Comparison of ENCODE assay signal across 1 cellular context in genomic region chr14:21191261-21191808, GRCh38.
TF ChIP-seq lines count a peak whose summit lies in the region.

No MANE protein-coding gene starts in this region.

TF ChIP-seq in HepG2, 621 proteins besides CTCF, POLR2A, EP300 and RAD21 (continued from another document and continues in another):
- TF ChIP-seq, protein P1, sequence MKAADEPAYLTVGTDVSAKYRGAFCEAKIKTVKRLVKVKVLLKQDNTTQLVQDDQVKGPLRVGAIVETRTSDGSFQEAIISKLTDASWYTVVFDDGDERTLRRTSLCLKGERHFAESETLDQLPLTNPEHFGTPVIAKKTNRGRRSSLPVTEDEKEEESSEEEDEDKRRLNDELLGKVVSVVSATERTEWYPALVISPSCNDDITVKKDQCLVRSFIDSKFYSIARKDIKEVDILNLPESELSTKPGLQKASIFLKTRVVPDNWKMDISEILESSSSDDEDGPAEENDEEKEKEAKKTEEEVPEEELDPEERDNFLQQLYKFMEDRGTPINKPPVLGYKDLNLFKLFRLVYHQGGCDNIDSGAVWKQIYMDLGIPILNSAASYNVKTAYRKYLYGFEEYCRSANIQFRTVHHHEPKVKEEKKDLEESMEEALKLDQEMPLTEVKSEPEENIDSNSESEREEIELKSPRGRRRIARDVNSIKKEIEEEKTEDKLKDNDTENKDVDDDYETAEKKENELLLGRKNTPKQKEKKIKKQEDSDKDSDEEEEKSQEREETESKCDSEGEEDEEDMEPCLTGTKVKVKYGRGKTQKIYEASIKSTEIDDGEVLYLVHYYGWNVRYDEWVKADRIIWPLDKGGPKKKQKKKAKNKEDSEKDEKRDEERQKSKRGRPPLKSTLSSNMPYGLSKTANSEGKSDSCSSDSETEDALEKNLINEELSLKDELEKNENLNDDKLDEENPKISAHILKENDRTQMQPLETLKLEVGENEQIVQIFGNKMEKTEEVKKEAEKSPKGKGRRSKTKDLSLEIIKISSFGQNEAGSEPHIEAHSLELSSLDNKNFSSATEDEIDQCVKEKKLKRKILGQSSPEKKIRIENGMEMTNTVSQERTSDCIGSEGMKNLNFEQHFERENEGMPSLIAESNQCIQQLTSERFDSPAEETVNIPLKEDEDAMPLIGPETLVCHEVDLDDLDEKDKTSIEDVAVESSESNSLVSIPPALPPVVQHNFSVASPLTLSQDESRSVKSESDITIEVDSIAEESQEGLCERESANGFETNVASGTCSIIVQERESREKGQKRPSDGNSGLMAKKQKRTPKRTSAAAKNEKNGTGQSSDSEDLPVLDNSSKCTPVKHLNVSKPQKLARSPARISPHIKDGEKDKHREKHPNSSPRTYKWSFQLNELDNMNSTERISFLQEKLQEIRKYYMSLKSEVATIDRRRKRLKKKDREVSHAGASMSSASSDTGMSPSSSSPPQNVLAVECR (CRISPR knock-in tag; IDR thresholded peaks at IDR 0.05; ENCODE audit: borderline replicate concordance): no peak
- no peak for TF ChIP-seq KAT7 (CRISPR knock-in tag; IDR thresholded peaks at IDR 0.05; ENCODE audit: borderline replicate concordance)
- TF ChIP-seq, protein P2, sequence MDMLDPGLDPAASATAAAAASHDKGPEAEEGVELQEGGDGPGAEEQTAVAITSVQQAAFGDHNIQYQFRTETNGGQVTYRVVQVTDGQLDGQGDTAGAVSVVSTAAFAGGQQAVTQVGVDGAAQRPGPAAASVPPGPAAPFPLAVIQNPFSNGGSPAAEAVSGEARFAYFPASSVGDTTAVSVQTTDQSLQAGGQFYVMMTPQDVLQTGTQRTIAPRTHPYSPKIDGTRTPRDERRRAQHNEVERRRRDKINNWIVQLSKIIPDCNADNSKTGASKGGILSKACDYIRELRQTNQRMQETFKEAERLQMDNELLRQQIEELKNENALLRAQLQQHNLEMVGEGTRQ (IDR thresholded peaks at IDR 0.05; ENCODE audit: low read depth, low read length): no peak
- TF ChIP-seq, protein P2 (CRISPR knock-in tag; IDR thresholded peaks at IDR 0.05; ENCODE audit: borderline replicate concordance): no peak
- TF ChIP-seq BCL3 (CRISPR knock-in tag; IDR thresholded peaks at IDR 0.05): no peak
- no peak for TF ChIP-seq SCMH1 (CRISPR knock-in tag; IDR thresholded peaks at IDR 0.05; ENCODE audit: borderline replicate concordance)
- TF ChIP-seq CREM (IDR thresholded peaks at IDR 0.05): no peak
- no peak for TF ChIP-seq CREM (CRISPR knock-in tag; IDR thresholded peaks at IDR 0.05)
- TF ChIP-seq ETS1 (CRISPR knock-in tag; IDR thresholded peaks at IDR 0.05): no peak
- TF ChIP-seq MYPOP (CRISPR knock-in tag; IDR thresholded peaks at IDR 0.05): no peak
- no peak for TF ChIP-seq ZNF616 (CRISPR knock-in tag; IDR thresholded peaks at IDR 0.05; ENCODE audit: low read depth)
- no peak for TF ChIP-seq POLR2AphosphoS2 (IDR thresholded peaks at IDR 0.05; ENCODE audit: low read depth, low read length)
- no peak for TF ChIP-seq ZSCAN12 (CRISPR knock-in tag; IDR thresholded peaks at IDR 0.05)
- TF ChIP-seq, protein P3, sequence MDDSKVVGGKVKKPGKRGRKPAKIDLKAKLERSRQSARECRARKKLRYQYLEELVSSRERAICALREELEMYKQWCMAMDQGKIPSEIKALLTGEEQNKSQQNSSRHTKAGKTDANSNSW (CRISPR knock-in tag; IDR thresholded peaks at IDR 0.05; ENCODE audit: borderline replicate concordance): peak; percentile 51; the same call in 1 of the 2 replicates
- no peak for TF ChIP-seq RARG (CRISPR knock-in tag; IDR thresholded peaks at IDR 0.05; ENCODE audit: low read depth)
- TF ChIP-seq ZFP82 (CRISPR knock-in tag; IDR thresholded peaks at IDR 0.05; ENCODE audit: borderline replicate concordance): no peak
- TF ChIP-seq PHF21A (CRISPR knock-in tag; IDR thresholded peaks at IDR 0.05): no peak
- no peak for TF ChIP-seq CENPBD1 (CRISPR knock-in tag; IDR thresholded peaks at IDR 0.05; ENCODE audit: borderline replicate concordance, low read depth)
- no peak for TF ChIP-seq MTA3 (CRISPR knock-in tag; IDR thresholded peaks at IDR 0.05)
- TF ChIP-seq, protein P4, sequence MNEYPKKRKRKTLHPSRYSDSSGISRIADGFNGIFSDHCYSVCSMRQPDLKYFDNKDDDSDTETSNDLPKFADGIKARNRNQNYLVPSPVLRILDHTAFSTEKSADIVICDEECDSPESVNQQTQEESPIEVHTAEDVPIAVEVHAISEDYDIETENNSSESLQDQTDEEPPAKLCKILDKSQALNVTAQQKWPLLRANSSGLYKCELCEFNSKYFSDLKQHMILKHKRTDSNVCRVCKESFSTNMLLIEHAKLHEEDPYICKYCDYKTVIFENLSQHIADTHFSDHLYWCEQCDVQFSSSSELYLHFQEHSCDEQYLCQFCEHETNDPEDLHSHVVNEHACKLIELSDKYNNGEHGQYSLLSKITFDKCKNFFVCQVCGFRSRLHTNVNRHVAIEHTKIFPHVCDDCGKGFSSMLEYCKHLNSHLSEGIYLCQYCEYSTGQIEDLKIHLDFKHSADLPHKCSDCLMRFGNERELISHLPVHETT (CRISPR knock-in tag; conservative IDR thresholded peaks at IDR 0.05): no peak
- TF ChIP-seq ZNF503 (CRISPR knock-in tag; IDR thresholded peaks at IDR 0.05): no peak
- TF ChIP-seq FOSL1 (CRISPR knock-in tag; IDR thresholded peaks at IDR 0.05; ENCODE audit: borderline replicate concordance): no peak
- TF ChIP-seq ZNF101 (CRISPR knock-in tag; IDR thresholded peaks at IDR 0.05; ENCODE audit: borderline replicate concordance, low read depth): no peak
- no peak for TF ChIP-seq ZNF710 (CRISPR knock-in tag; IDR thresholded peaks at IDR 0.05; ENCODE audit: borderline replicate concordance)
- TF ChIP-seq ZFP36L1 (CRISPR knock-in tag; IDR thresholded peaks at IDR 0.05): no peak
- TF ChIP-seq FOXM1 (CRISPR knock-in tag; IDR thresholded peaks at IDR 0.05): no peak
- TF ChIP-seq, protein P5, sequence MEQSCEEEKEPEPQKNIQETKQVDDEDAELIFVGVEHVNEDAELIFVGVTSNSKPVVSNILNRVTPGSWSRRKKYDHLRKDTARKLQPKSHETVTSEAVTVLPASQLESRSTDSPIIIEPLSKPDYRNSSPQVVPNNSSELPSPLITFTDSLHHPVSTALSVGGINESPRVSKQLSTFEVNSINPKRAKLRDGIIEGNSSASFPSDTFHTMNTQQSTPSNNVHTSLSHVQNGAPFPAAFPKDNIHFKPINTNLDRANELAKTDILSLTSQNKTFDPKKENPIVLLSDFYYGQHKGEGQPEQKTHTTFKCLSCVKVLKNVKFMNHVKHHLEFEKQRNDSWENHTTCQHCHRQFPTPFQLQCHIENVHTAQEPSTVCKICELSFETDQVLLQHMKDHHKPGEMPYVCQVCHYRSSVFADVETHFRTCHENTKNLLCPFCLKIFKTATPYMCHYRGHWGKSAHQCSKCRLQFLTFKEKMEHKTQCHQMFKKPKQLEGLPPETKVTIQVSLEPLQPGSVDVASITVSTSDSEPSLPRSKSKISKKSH (CRISPR knock-in tag; IDR thresholded peaks at IDR 0.05; ENCODE audit: borderline replicate concordance): peak; percentile 55; the same call in 1 of the 2 replicates
- TF ChIP-seq ZNF704 (CRISPR knock-in tag; IDR thresholded peaks at IDR 0.05; ENCODE audit: borderline replicate concordance): no peak
- TF ChIP-seq ZNF337 (CRISPR knock-in tag; IDR thresholded peaks at IDR 0.05; ENCODE audit: borderline replicate concordance, low read depth): no peak
- TF ChIP-seq ZNF441 (CRISPR knock-in tag; IDR thresholded peaks at IDR 0.05; ENCODE audit: borderline replicate concordance): no peak
- no peak for TF ChIP-seq BRD4 (CRISPR knock-in tag; IDR thresholded peaks at IDR 0.05)
- no peak for TF ChIP-seq ZBTB1 (CRISPR knock-in tag; IDR thresholded peaks at IDR 0.05; ENCODE audit: borderline replicate concordance)
- TF ChIP-seq ZNF605 (CRISPR knock-in tag; IDR thresholded peaks at IDR 0.05): 0 out of 2 replicates have a peak, but pooled peaks have one; percentile 68
- no peak for TF ChIP-seq ZNF138 (CRISPR knock-in tag; IDR thresholded peaks at IDR 0.05; ENCODE audit: low read depth)
- no peak for TF ChIP-seq ZNF264 (CRISPR knock-in tag; IDR thresholded peaks at IDR 0.05)
- no peak for TF ChIP-seq ZFP91 (CRISPR knock-in tag; IDR thresholded peaks at IDR 0.05; ENCODE audit: borderline replicate concordance)
- no peak for TF ChIP-seq GTF3A (CRISPR knock-in tag; conservative IDR thresholded peaks at IDR 0.05)
- peak; percentile 63; the same call in 1 of the 2 replicates for TF ChIP-seq ZNF598 (CRISPR knock-in tag; IDR thresholded peaks at IDR 0.05; ENCODE audit: borderline replicate concordance)
- no peak for TF ChIP-seq ZFP90 (CRISPR knock-in tag; IDR thresholded peaks at IDR 0.05; ENCODE audit: borderline replicate concordance)
- no peak for TF ChIP-seq HNRNPH1 (optimal IDR thresholded peaks at IDR 0.05; ENCODE audit: low read depth, low read length)
